Comparison of ENCODE assay signal across 16 cellular contexts in genomic region chr1:11496551-11497080, GRCh38. TPM values are rescaled to one million over a fixed set of nuclear protein-coding genes. Genes with fewer than 3 reads are reported as not detected.
DNase-seq lines count a peak whose midpoint lies in the region; ATAC-seq and TF ChIP-seq lines count a peak whose summit lies in the region.
"Had no signal": no experiment of that assay in that cellular context is flagged by ENCODE, and none has a peak within 500 bp of the region (broad histone marks: within the 10 kb centered on the region; RNA-seq: fewer than 3 reads in every experiment).

No MANE protein-coding gene starts in this region.

- H3K27me3 Mint-ChIP-seq in H9 (ENCODE audit: low read depth) (no peaks in the 10 kb centered on the region; the same call in 1 of the 2 replicates), brain (peaks cover 3% of the 10 kb centered on the region)

- intact Hi-C loops in sciatic nerve (cut with DNase I): no loop called here

- no peaks in the 10 kb centered on the region for H3K9me3 ChIP-seq in H9 (ENCODE audit: control insufficient read depth, low read depth, low read length)
- H3K9me3 ChIP-seq: HAP-1 had no signal

- no peak overlapping the region for H3K4me2 ChIP-seq in H9 (ENCODE audit: insufficient read depth, insufficient read length, low read length)
- H3K4me2 ChIP-seq: BLaER1 treated with 17β-estradiol and CSF1 and Interleukin-3, amounts not matched to agents 10 nM and 100 nM had no signal

- H3K79me2 ChIP-seq in H9 (ENCODE audit: insufficient read depth, low read length): no peaks in the 10 kb centered on the region

- H3K4me3 Mint-ChIP-seq in H9 (no peak overlapping the region), brain (no peak overlapping the region)
- H3K4me3 Mint-ChIP-seq: B cell; CD8-positive, alpha-beta T cell had no signal

- H3K9me3 Mint-ChIP-seq in H9 (peaks cover 3 to 5% of the 10 kb centered on the region in 2 experiments; a peak in 3 of 5 replicates), brain (peaks cover 0 to 10% (median 7%) of the 10 kb centered on the region in 5 experiments)

- H2AK5ac ChIP-seq in H9 (ENCODE audit: insufficient read length, low read length): no peak overlapping the region

- peaks cover 5% of the 10 kb centered on the region; the same call in 1 of the 2 replicates for H3K4me1 ChIP-seq in H9 (ENCODE audit: insufficient read depth, low read length)
- H3K4me1 ChIP-seq: BLaER1 treated with 17β-estradiol and CSF1 and Interleukin-3, amounts not matched to agents 10 nM and 100 nM; HAP-1 had no signal

- no peak overlapping the region for H3K4ac ChIP-seq in H9 (ENCODE audit: low read depth, low read length)

- WGBS in H9 (ENCODE audit: extremely low coverage, insufficient read length, low lambda C conversion rate): no CpG with 5 or more reads among the region's 8 CpGs

- no peak overlapping the region; the same call in 1 of the 2 replicates for H2BK15ac ChIP-seq in H9 (ENCODE audit: low read depth, low read length)

- TF ChIP-seq CTCF in H9 (conservative IDR thresholded peaks at IDR 0.05): no peak
- no peak for TF ChIP-seq CTCF in brain (conservative IDR thresholded peaks at IDR 0.05)

- H3K27me3 ChIP-seq in H9 (ENCODE audit: insufficient read depth, low read length): no peaks in the 10 kb centered on the region
- H3K27me3 ChIP-seq: BLaER1 treated with 17β-estradiol and CSF1 and Interleukin-3, amounts not matched to agents 10 nM and 100 nM had no signal

- H3K18ac ChIP-seq in H9 (ENCODE audit: insufficient read length, low read depth, low read length): no peak overlapping the region

- no peak overlapping the region for H4K91ac ChIP-seq in H9 (ENCODE audit: insufficient read length, low read depth, low read length)

- H3K27ac ChIP-seq in H9 (ENCODE audit: insufficient read length, low read depth, low read length) (no peak overlapping the region), substantia nigra (ENCODE audit: low read depth, low read length, poor library complexity, severe bottlenecking) (no peak overlapping the region)
- H3K27ac ChIP-seq: BLaER1 treated with 17β-estradiol and CSF1 and Interleukin-3, amounts not matched to agents 10 nM and 100 nM had no signal

- no peak overlapping the region for H2BK5ac ChIP-seq in H9 (ENCODE audit: insufficient read length, low read length)

- no peak overlapping the region for H3K9ac ChIP-seq in H9 (ENCODE audit: extremely low read depth, insufficient read length, low read length)
- H3K9ac ChIP-seq: BLaER1 treated with 17β-estradiol and CSF1 and Interleukin-3, amounts not matched to agents 10 nM and 100 nM had no signal

- peak overlapping the region in 2 of 3 experiments; percentile 60 to 61; a peak in 2 of 7 replicates for H3K27ac Mint-ChIP-seq in H9
- H3K27ac Mint-ChIP-seq in brain: peak overlapping the region in 3 of 5 experiments; percentile 40 to 94 (median 51)
- H3K27ac Mint-ChIP-seq: B cell; CD8-positive, alpha-beta T cell had no signal

- DNase-seq in H9 (no peak), mesenteric fat pad (ENCODE audit: low spot score) (peak; percentile 62), sciatic nerve (ENCODE audit: low spot score) (peak; percentile 37), NCI-H748 treated with DMSO at 0.1 percent for 48 hours (lab: John Stamatoyannopoulos, UW) (no peak), NCI-H2107 (lab: John Stamatoyannopoulos, UW) (no peak), substantia nigra (lab: John Stamatoyannopoulos, UW) (no peak)
- DNase-seq: Calu3; CD8-positive, alpha-beta T cell; DMS79 treated with DMSO at 0.1 percent for 48 hours; GF-D8; GOT3; IMR-90 had no signal

- no peak overlapping the region; the same call in 1 of the 2 replicates for H3K14ac ChIP-seq in H9 (ENCODE audit: insufficient read depth, low read length)

- no peaks in the 10 kb centered on the region for H3K79me1 ChIP-seq in H9 (ENCODE audit: insufficient read depth, low read depth, low read length, poor library complexity, severe bottlenecking)

- H4K20me1 ChIP-seq in H9 (ENCODE audit: control insufficient read depth, insufficient read depth, insufficient read length): no peaks in the 10 kb centered on the region

- no peak overlapping the region for H4K5ac ChIP-seq in H9 (ENCODE audit: insufficient read length, low read depth, low read length)

- H3K4me1 Mint-ChIP-seq in H9 (peaks cover 33 to 52% of the 10 kb centered on the region in 2 experiments), brain (peaks cover 66% of the 10 kb centered on the region)
- H3K4me1 Mint-ChIP-seq: B cell had no signal

- H3K56ac ChIP-seq in H9 (ENCODE audit: insufficient read length, low read depth, low read length): no peak overlapping the region

- H3K36me3 Mint-ChIP-seq in H9 (ENCODE audit: insufficient read depth in 1 of 3, low read depth in 3 of 3) (peaks cover 0 to 12% (median 9%) of the 10 kb centered on the region in 3 experiments; a peak in 5 of 7 replicates), brain (peaks cover 42% of the 10 kb centered on the region)
- H3K36me3 Mint-ChIP-seq: CD8-positive, alpha-beta T cell had no signal

- H3T11ph ChIP-seq in H9 (ENCODE audit: low read length): no peak overlapping the region

- no peak for ATAC-seq in sciatic nerve
- ATAC-seq: CD8-positive, alpha-beta T cell had no signal

- no peak overlapping the region for H2BK20ac ChIP-seq in H9 (ENCODE audit: low read depth, low read length, poor library complexity, severe bottlenecking)

- no peak overlapping the region for H2AFZ ChIP-seq in H9 (ENCODE audit: low read length)

- H2BK120ac ChIP-seq in H9 (ENCODE audit: low read depth, low read length, poor library complexity, severe bottlenecking): no peak overlapping the region

- H4K8ac ChIP-seq in H9 (replicated peaks; ENCODE audit: insufficient read length, low read depth, low read length): no peak overlapping the region

- H3K23me2 ChIP-seq in H9 (ENCODE audit: insufficient read length, low read depth, low read length, poor library complexity, severe bottlenecking): no peaks in the 10 kb centered on the region

- no peak overlapping the region for H3K23ac ChIP-seq in H9 (ENCODE audit: insufficient read length, low read depth, low read length)

- H2BK12ac ChIP-seq in H9 (ENCODE audit: insufficient read length, low read depth, low read length): no peak overlapping the region

RNA-seq across cellular contexts. Expression of gene DISP3, which starts 17.7 kb away (rescaled TPM):
- total RNA-seq in H9 (2021) (3.5 and 3.6 TPM in 2 replicates), mesenteric fat pad (not detected), sciatic nerve (0.18 TPM)
- 12.0 TPM for polyA plus RNA-seq in brain (ENCODE audit: insufficient read depth, low read depth, low replicate concordance)
- total RNA-seq: IMR-90 had no signal

Comparison
In these comparisons a context has a peak if more than half of its experiments do, and no peak if none do; other contexts are left out.
1. DNase-seq: peak in mesenteric fat pad (single experiment) and sciatic nerve (single experiment); none in H9 (single experiment), NCI-H748 treated with DMSO at 0.1 percent for 48 hours (single experiment), NCI-H2107 (single experiment) and substantia nigra (0 of 49).